ENCODE assay signal across 8 cellular contexts in genomic region chr10:127853868-127854768, GRCh38. TPM values are rescaled to one million over a fixed set of nuclear protein-coding genes. Genes with fewer than 3 reads are reported as not detected.
DNase-seq lines count a peak whose midpoint lies in the region; ATAC-seq, FAIRE-seq and TF ChIP-seq lines count a peak whose summit lies in the region.

No MANE protein-coding gene starts in this region.

- TF ChIP-seq CTCF in PC-3 (conservative IDR thresholded peaks at IDR 0.05; ENCODE audit: low read depth, low read length) (peak; percentile 71), omental fat pad (IDR thresholded peaks at IDR 0.05) (peak in 1 of 3 donors; percentile 68), uterus (IDR thresholded peaks at IDR 0.05) (peak; percentile 60 to 81 (median 70))

- H3K27ac ChIP-seq in PC-3 (ENCODE audit: low read length) (no peak overlapping the region), uterus (no peak overlapping the region)

- H3K4me3 ChIP-seq in PC-3 (ENCODE audit: low read length): no peak overlapping the region
- no peak overlapping the region for H3K4me3 ChIP-seq in uterus

- H3F3A ChIP-seq in PC-3 (ENCODE audit: low read length, unreplicated experiment): no peaks in the 10 kb centered on the region

- H4K20me1 ChIP-seq in PC-3 (ENCODE audit: low read length): no peaks in the 10 kb centered on the region

- DNase-seq in DMS153 treated with DMSO at 0.1 percent for 48 hours (lab: John Stamatoyannopoulos, UW; ENCODE audit: unreplicated experiment) (peak; percentile 76), HPDE6-E6E7 (ENCODE audit: extremely low spot score) (peak; percentile 74), PC-3 (peak; percentile 73), frontal cortex (ENCODE audit: low spot score in 2 of 2) (peak; percentile 62 to 85), omental fat pad (ENCODE audit: low spot score) (no peak), uterus (peak in 1 of 2 donors; percentile 42)
- DNase-seq in activated T-helper 9 cell treated with anti-CD3 and anti-CD28 coated beads, Interleukin-2, amount 50 U/mL, for 16 hours (ENCODE audit: low read depth): peak; percentile 15

- no peaks in the 10 kb centered on the region for H3K4me1 ChIP-seq in PC-3 (ENCODE audit: insufficient read depth, low read length)
- no peaks in the 10 kb centered on the region for H3K4me1 ChIP-seq in uterus

- no peaks in the 10 kb centered on the region for H3K9me2 ChIP-seq in PC-3 (replicated peaks; ENCODE audit: low read length)

- H3K4me2 ChIP-seq in PC-3 (ENCODE audit: low read length): no peak overlapping the region

- no peak for TF ChIP-seq POLR2A in uterus (IDR thresholded peaks at IDR 0.05)

- H2AFZ ChIP-seq in PC-3 (ENCODE audit: low read length): no peak overlapping the region

- H3K9me3 ChIP-seq in PC-3 (ENCODE audit: low read length): no peaks in the 10 kb centered on the region
- H3K9me3 ChIP-seq in uterus: no peaks in the 10 kb centered on the region

- no peak for FAIRE-seq in frontal cortex (lab: Jason Lieb, UNC)

- POLR2A ChIA-PET in PC-3 (lab: Charles Lee; ENCODE audit: unreplicated experiment): no interaction called here

- H3K27me3 ChIP-seq in PC-3 (ENCODE audit: low read length) (peaks cover 3% of the 10 kb centered on the region; the same call in 1 of the 2 replicates), uterus (no peaks in the 10 kb centered on the region)

- no peaks in the 10 kb centered on the region for H3K36me3 ChIP-seq in PC-3 (ENCODE audit: low read depth, low read length)
- no peaks in the 10 kb centered on the region for H3K36me3 ChIP-seq in uterus

- intact Hi-C loops in PC-3 (cut with micrococcal nuclease): loop anchor here (2.0 kb wide), 1 partner anchor 139 kb away; no protein-coding TSS in a partner anchor
- intact Hi-C loops in uterus (cut with DNase I; ENCODE audit: low total_unique reads): no loop called here

- ATAC-seq in GM21390 (IDR thresholded peaks at IDR 0.05; ENCODE audit: unreplicated experiment): peak; percentile 56
- peak; percentile 89 for ATAC-seq in PC-3
- peak; percentile 83 for ATAC-seq in omental fat pad (ENCODE audit: low FRiP score)

- BruUV-seq in PC-3 (replicated peaks; lab: Mats Ljungman, UMichigan): no TSS peak

- H3K9ac ChIP-seq in PC-3 (ENCODE audit: low read length): no peak overlapping the region

- CTCF ChIA-PET in PC-3 (lab: Charles Lee): interaction anchor here (0.6 kb wide), 1 partner anchor 138 kb away, joined by 3 read pairs; no protein-coding TSS in a partner anchor

- no peaks in the 10 kb centered on the region for H3K79me2 ChIP-seq in PC-3 (ENCODE audit: low read length)

RNA-seq across cellular contexts. Expression of gene CLRN3, which starts 38.6 kb away (rescaled TPM):
- total RNA-seq in PC-3 (2014; rRNA removed) (not detected in 2 replicates), frontal cortex (not detected), omental fat pad (not detected), uterus (not detected)

RNA-seq across cellular contexts. Expression of gene PTPRE, which starts 52.8 kb away (rescaled TPM):
- total RNA-seq in PC-3 (2014; rRNA removed) (3.1 and 5.0 TPM in 2 replicates), frontal cortex (16.3 TPM), omental fat pad (10 to 100 TPM; 28.1 to 89.7 (median 54.2) TPM), uterus (10 to 100 TPM in 3 of 4 donors, 1 to 10 TPM in 1; 9.4 to 18.9 (median 16.3) TPM)
